Comparison of ENCODE assay signal across 8 cellular contexts in genomic region chr3:149393355-149394165, GRCh38. TPM values are rescaled to one million over a fixed set of nuclear protein-coding genes. Genes with fewer than 3 reads are reported as not detected.
DNase-seq lines count a peak whose midpoint lies in the region; ATAC-seq and TF ChIP-seq lines count a peak whose summit lies in the region.

No MANE protein-coding gene starts in this region.

- peak; percentile 60 for DNase-seq in GM10248 (ENCODE audit: extremely low spot score)
- DNase-seq in Kasumi-1 (lab: John Stamatoyannopoulos, UW), result peak; percentile 78 to 86
- DNase-seq in Panc1 (ENCODE audit: low read depth, low spot score), result no peak
- peak; percentile 93 for DNase-seq in choroid plexus epithelial cell (ENCODE audit: low read depth)
- DNase-seq in left lobe of liver (ENCODE audit: low spot score), result peak; percentile 79
- peak in 1 of 2 donors; percentile 22 for DNase-seq in stimulated activated naive CD8-positive, alpha-beta T cell treated with anti-CD3 and anti-CD28 coated beads, Interleukin-15, amount 100 ng/mL, for 72 hours
- DNase-seq in cortex of kidney (lab: John Stamatoyannopoulos, UW), result no peak

- peaks cover 52% of the 10 kb centered on the region for H3K4me1 ChIP-seq in Panc1 (ENCODE audit: control insufficient read depth, insufficient read depth, low read length)

- peak; percentile 89 for ATAC-seq in GM21825 (IDR thresholded peaks at IDR 0.05; ENCODE audit: unreplicated experiment)
- peak; percentile 84 for ATAC-seq in Panc1
- peak; percentile 85 for ATAC-seq in left lobe of liver
- ATAC-seq in stimulated activated naive CD8-positive, alpha-beta T cell treated with anti-CD3 and anti-CD28 coated beads, Interleukin-15, amount 100 ng/mL, for 72 hours, result peak; percentile 73

- H3K27ac ChIP-seq in Panc1 (ENCODE audit: low read length), result peak overlapping the region; percentile 99

- H3K4me1 Mint-ChIP-seq in stimulated activated naive CD8-positive, alpha-beta T cell treated with anti-CD3 and anti-CD28 coated beads, Interleukin-15, amount 100 ng/mL, for 72 hours, result no peaks in the 10 kb centered on the region

- CTCF ChIA-PET in GM10248 (lab: Yijun Ruan, JAX), result interaction anchor here (0.9 kb wide), 1 partner anchor 80 kb away, joined by 3 read pairs; no protein-coding TSS in a partner anchor
- CTCF ChIA-PET in Panc1 (lab: Charles Lee), result no interaction called here

- H3K9me3 ChIP-seq in Panc1 (ENCODE audit: control insufficient read depth, insufficient read depth, low read depth, low read length), result peaks cover 29% of the 10 kb centered on the region; the same call in 1 of the 2 replicates

- H3K36me3 ChIP-seq in Panc1 (ENCODE audit: control insufficient read depth, insufficient read depth, low read length), result no peaks in the 10 kb centered on the region

- TF ChIP-seq CTCF in GM10248 (IDR thresholded peaks at IDR 0.05; ENCODE audit: control extremely low read depth, extremely low read depth, low read depth, missing control alignments) (peak; percentile 75), Panc1 (IDR thresholded peaks at IDR 0.05) (peak; percentile 97), choroid plexus epithelial cell (conservative IDR thresholded peaks at IDR 0.05; ENCODE audit: low read depth, low read length) (peak; percentile 100)

- in situ Hi-C loops in Panc1 (cut with HindIII; ENCODE audit: low pct_unique_long_range_greater_than_20kb, low sequenced_read_pairs), result no loop called here

- H3K9me3 Mint-ChIP-seq in stimulated activated naive CD8-positive, alpha-beta T cell treated with anti-CD3 and anti-CD28 coated beads, Interleukin-15, amount 100 ng/mL, for 72 hours, result no peaks in the 10 kb centered on the region

- POLR2A ChIA-PET in GM10248 (lab: Yijun Ruan, JAX), result no interaction called here
- POLR2A ChIA-PET in Panc1 (lab: Charles Lee), result no interaction called here

- peaks cover 8% of the 10 kb centered on the region for H3K27me3 Mint-ChIP-seq in stimulated activated naive CD8-positive, alpha-beta T cell treated with anti-CD3 and anti-CD28 coated beads, Interleukin-15, amount 100 ng/mL, for 72 hours

- no TSS peak for BruUV-seq in Panc1 (replicated peaks; lab: Mats Ljungman, UMichigan)

- H3K27me3 ChIP-seq in Panc1 (ENCODE audit: control insufficient read depth, insufficient read depth, low read length), result no peaks in the 10 kb centered on the region

- no peak overlapping the region for H3K4me3 ChIP-seq in Panc1 (ENCODE audit: low read depth in 2 of 2, low read length in 2 of 2)
- no peak overlapping the region for H3K4me3 ChIP-seq in choroid plexus epithelial cell (ENCODE audit: low read depth, low read length)

- intact Hi-C loops in Panc1 (cut with micrococcal nuclease; ENCODE audit: unreplicated experiment), result loop anchor here (1.0 kb wide), 1 partner anchor 87 kb away; no protein-coding TSS in a partner anchor

- no peak overlapping the region for H3K27ac Mint-ChIP-seq in stimulated activated naive CD8-positive, alpha-beta T cell treated with anti-CD3 and anti-CD28 coated beads, Interleukin-15, amount 100 ng/mL, for 72 hours

- H3K4me3 Mint-ChIP-seq in stimulated activated naive CD8-positive, alpha-beta T cell treated with anti-CD3 and anti-CD28 coated beads, Interleukin-15, amount 100 ng/mL, for 72 hours, result no peak overlapping the region

RNA-seq across cellular contexts. Expression of gene TM4SF1, which starts 16.1 kb away (rescaled TPM):
- total RNA-seq in Panc1 (2021; ENCODE audit: unreplicated experiment) (1,063 TPM), left lobe of liver (9.6 TPM)
- 1,714 TPM for polyA plus RNA-seq in Panc1 (2012; ENCODE audit: insufficient read length)

Comparison
In these comparisons a context has a peak if more than half of its experiments do, and no peak if none do; other contexts are left out.
1. DNase-seq: peak in GM10248 (single experiment), Kasumi-1 (2 of 2), choroid plexus epithelial cell (single experiment) and left lobe of liver (single experiment); none in Panc1 (single experiment) and cortex of kidney (single experiment).
2. RNA of gene TM4SF1, which starts 16.1 kb away (total RNA-seq): 1,063 TPM in Panc1 (single experiment); 9.6 TPM in left lobe of liver (single experiment); every median in the first group is over 100 times any median in the second.
3. Peak in every context shown above with its lines, with median percentiles within 50 percentile points of each other: CTCF ChIP-seq and ATAC-seq.